17 cellular contexts compared by ENCODE assay signal in the genomic region with DNA sequence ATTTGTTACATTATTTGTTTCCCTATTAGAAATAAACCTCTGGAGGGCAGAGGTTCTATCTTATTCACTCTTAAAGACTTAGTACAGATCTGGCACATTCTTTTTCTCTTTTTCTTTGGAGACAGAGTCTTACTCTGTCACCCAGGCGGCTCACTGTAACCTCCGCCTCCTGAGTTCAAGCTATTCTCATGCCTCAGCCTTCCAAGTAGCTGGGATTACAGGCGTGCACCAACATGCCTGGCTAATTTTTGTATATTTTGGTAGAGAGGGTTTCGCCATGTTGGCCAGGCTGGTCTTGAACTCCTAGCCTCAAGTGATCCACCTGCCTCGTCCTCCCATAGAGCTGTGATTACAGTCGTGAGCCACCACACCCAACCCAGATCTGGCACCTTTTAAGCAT.
"Had no signal": no experiment of that assay in that cellular context is flagged by ENCODE, and none has a peak within 500 bp of the region (broad histone marks: within the 10 kb centered on the region; RNA-seq: fewer than 3 reads in every experiment).

No MANE protein-coding gene starts in this region.

- H3K36me3 Mint-ChIP-seq: stimulated activated effector memory CD8-positive, alpha-beta T cell treated with anti-CD3 and anti-CD28 coated beads, Interleukin-12 subunit alpha, Interleukin-12 subunit beta, amount 100 ng/mL, for 72 hours had no signal

- FAIRE-seq: endothelial cell of umbilical vein, islet of Langerhans had no signal

- H3K4me3 Mint-ChIP-seq: nephron; stimulated activated effector memory CD8-positive, alpha-beta T cell treated with anti-CD3 and anti-CD28 coated beads, Interleukin-12 subunit alpha, Interleukin-12 subunit beta, amount 100 ng/mL, for 72 hours had no signal

- H3K27ac Mint-ChIP-seq: nephron; stimulated activated effector memory CD8-positive, alpha-beta T cell treated with anti-CD3 and anti-CD28 coated beads, Interleukin-12 subunit alpha, Interleukin-12 subunit beta, amount 100 ng/mL, for 72 hours had no signal

- H3K4me1 Mint-ChIP-seq: nephron; stimulated activated effector memory CD8-positive, alpha-beta T cell treated with anti-CD3 and anti-CD28 coated beads, Interleukin-12 subunit alpha, Interleukin-12 subunit beta, amount 100 ng/mL, for 72 hours had no signal

- H3K4me3 ChIP-seq: heart left ventricle, prostate gland, right lobe of liver, suprapubic skin, thyroid gland, upper lobe of left lung, uterus had no signal

- ATAC-seq: heart left ventricle; left lobe of liver; right lobe of liver; stimulated activated effector memory CD8-positive, alpha-beta T cell treated with anti-CD3 and anti-CD28 coated beads, Interleukin-12 subunit alpha, Interleukin-12 subunit beta, amount 100 ng/mL, for 72 hours; stimulated activated naive CD8-positive, alpha-beta T cell treated with anti-CD3 and anti-CD28 coated beads, Interleukin-15, Interleukin-2, amounts not matched to agents 100 U/mL and 50 U/mL, for 24 hours had no signal

- DNase-seq: heart left ventricle; hippocampal formation; retina; right lobe of liver; stimulated activated CD4-positive, alpha-beta T cell treated with anti-CD3 and anti-CD28 coated beads, Interleukin-4, amount 100 ng/mL, for 1 hour; stimulated activated CD8-positive, alpha-beta memory T cell treated with anti-CD3 and anti-CD28 coated beads, Interleukin-4, amount 100 ng/mL, for 48 hours; stimulated activated naive CD8-positive, alpha-beta T cell treated with anti-CD3 and anti-CD28 coated beads, Interleukin-15, Interleukin-2, amounts not matched to agents 100 U/mL and 50 U/mL, for 24 hours; thyroid gland; upper lobe of left lung; uterus had no signal

- H3K9me3 Mint-ChIP-seq: nephron; stimulated activated effector memory CD8-positive, alpha-beta T cell treated with anti-CD3 and anti-CD28 coated beads, Interleukin-12 subunit alpha, Interleukin-12 subunit beta, amount 100 ng/mL, for 72 hours had no signal
